11 cellular contexts compared by ENCODE assay signal in genomic region chr9:79764377-79764776, GRCh38.
DNase-seq lines count a peak whose midpoint lies in the region; ATAC-seq and TF ChIP-seq lines count a peak whose summit lies in the region.
"Had no signal": no experiment of that assay in that cellular context is flagged by ENCODE, and none has a peak within 500 bp of the region (broad histone marks: within the 10 kb centered on the region; RNA-seq: fewer than 3 reads in every experiment).

No MANE protein-coding gene starts in this region.

- H3K4me1 ChIP-seq in ACC112 (ENCODE audit: control insufficient read depth, insufficient read depth, low read length, unreplicated experiment) (peaks cover 13% of the 10 kb centered on the region), muscle layer of duodenum (ENCODE audit: control insufficient read depth in 1 of 2, insufficient read depth in 2 of 2, low read length in 2 of 2) (no peaks in the 10 kb centered on the region)
- H3K4me1 ChIP-seq: parathyroid adenoma had no signal

- ATAC-seq in activated T-cell treated with anti-CD3 and anti-CD28 coated beads, Interleukin-2, amount 50 U/mL, for 4 hours = no peak
- ATAC-seq in GM21786 (IDR thresholded peaks at IDR 0.05; ENCODE audit: unreplicated experiment) = no peak

- H3K9me3 Mint-ChIP-seq in activated T-cell treated with anti-CD3 and anti-CD28 coated beads, Interleukin-2, amount 50 U/mL, for 4 hours = no peaks in the 10 kb centered on the region

- H3K4me1 Mint-ChIP-seq in activated T-cell treated with anti-CD3 and anti-CD28 coated beads, Interleukin-2, amount 50 U/mL, for 4 hours (ENCODE audit: low read depth) = no peaks in the 10 kb centered on the region

- no peaks in the 10 kb centered on the region for H3K36me3 Mint-ChIP-seq in activated T-cell treated with anti-CD3 and anti-CD28 coated beads, Interleukin-2, amount 50 U/mL, for 4 hours (ENCODE audit: insufficient read depth)

- H3K4me3 Mint-ChIP-seq in activated T-cell treated with anti-CD3 and anti-CD28 coated beads, Interleukin-2, amount 50 U/mL, for 4 hours = no peak overlapping the region

- no peak for TF ChIP-seq CTCF in epithelial cell of esophagus (IDR thresholded peaks at IDR 0.05; ENCODE audit: insufficient read depth, low read depth, low read length, missing control alignments)

- H3K36me3 ChIP-seq in ACC112 (ENCODE audit: insufficient read depth, low read length) (no peaks in the 10 kb centered on the region), muscle layer of duodenum (ENCODE audit: control insufficient read depth in 1 of 2, insufficient read depth in 2 of 2, low read length in 2 of 2) (no peaks in the 10 kb centered on the region)
- H3K36me3 ChIP-seq: BLaER1 had no signal

- no peaks in the 10 kb centered on the region for H3K79me2 ChIP-seq in ACC112 (ENCODE audit: control insufficient read depth, insufficient read depth, low read length, unreplicated experiment)
- H3K79me2 ChIP-seq: parathyroid adenoma had no signal

- 0 out of 2 replicates have a peak overlapping the region, but pooled peaks have one; percentile 17 for H3K27ac ChIP-seq in ACC112 (ENCODE audit: low read depth, low read length)
- H3K27ac ChIP-seq in muscle layer of duodenum (ENCODE audit: low read length) = peak overlapping the region; percentile 39
- H3K27ac ChIP-seq: BLaER1, parathyroid adenoma had no signal

- no peak overlapping the region for H2AFZ ChIP-seq in ACC112 (ENCODE audit: low read length, unreplicated experiment)
- H2AFZ ChIP-seq: parathyroid adenoma had no signal

- DNase-seq in LoVo (ENCODE audit: low spot score) = peak; percentile 6
- DNase-seq in epithelial cell of esophagus (ENCODE audit: low read depth) = peak; percentile 84
- no peak for DNase-seq in activated T-cell treated with anti-CD3 and anti-CD28 coated beads, Interleukin-2, amount 50 U/mL, for 4 hours
- DNase-seq in NOMO-1 treated with DMSO at 0.1 percent for 48 hours (lab: John Stamatoyannopoulos, UW; ENCODE audit: unreplicated experiment) = no peak
- no peak for DNase-seq in activated T-cell treated with anti-CD3 and anti-CD28 coated beads for 4 hours
- DNase-seq: activated naive CD4-positive, alpha-beta T cell treated with Interleukin-2 at 50 U/mL for 16 hours had no signal

- no peaks in the 10 kb centered on the region for H3K9me3 ChIP-seq in muscle layer of duodenum (ENCODE audit: control insufficient read depth in 1 of 2, low read length in 2 of 2)

- H3K27me3 ChIP-seq in ACC112 (ENCODE audit: insufficient read depth, low read length) = no peaks in the 10 kb centered on the region
- no peaks in the 10 kb centered on the region for H3K27me3 ChIP-seq in muscle layer of duodenum (ENCODE audit: low read depth, low read length)
- H3K27me3 ChIP-seq: BLaER1 had no signal

- H3K27me3 Mint-ChIP-seq in activated T-cell treated with anti-CD3 and anti-CD28 coated beads, Interleukin-2, amount 50 U/mL, for 4 hours (ENCODE audit: low read depth) = peaks cover 2% of the 10 kb centered on the region

- H3K4me3 ChIP-seq in ACC112 (ENCODE audit: low read depth, low read length) (no peak overlapping the region), epithelial cell of esophagus (ENCODE audit: low read length) (no peak overlapping the region), muscle layer of duodenum (ENCODE audit: low read depth in 1 of 2, low read length in 2 of 2) (no peak overlapping the region)
- H3K4me3 ChIP-seq: BLaER1 had no signal

Comparison
In these comparisons a context has a peak if more than half of its experiments do, and no peak if none do; other contexts are left out.
1. DNase-seq: peak in LoVo (single experiment) and epithelial cell of esophagus (single experiment); none in activated T-cell treated with anti-CD3 and anti-CD28 coated beads, Interleukin-2, amount 50 U/mL, for 4 hours (single experiment), NOMO-1 treated with DMSO at 0.1 percent for 48 hours (single experiment) and activated T-cell treated with anti-CD3 and anti-CD28 coated beads for 4 hours (single experiment).